ENCODE assay signal across 16 cellular contexts in genomic region chr5:104299998-104300706, GRCh38.
"Had no signal": no experiment of that assay in that cellular context is flagged by ENCODE, and none has a peak within 500 bp of the region (broad histone marks: within the 10 kb centered on the region; RNA-seq: fewer than 3 reads in every experiment).

No MANE protein-coding gene starts in this region.

- H3K9me3 ChIP-seq: heart right ventricle, tibial artery, upper lobe of left lung, vagina had no signal

- H3K4me1 ChIP-seq: heart right ventricle, spleen, tibial artery, upper lobe of left lung, vagina had no signal

- H3K4me3 ChIP-seq: heart right ventricle, spleen, tibial artery, upper lobe of left lung, vagina had no signal

- H3K27me3 ChIP-seq: heart right ventricle, spleen, tibial artery, upper lobe of left lung, vagina had no signal

- ATAC-seq: heart right ventricle; naive thymus-derived CD4-positive, alpha-beta T cell; sciatic nerve; stimulated activated memory B cell treated with anti-CD40 and anti-IgM and Interleukin-4, amounts not matched to agents 10 μg/mL and 1 μg/mL and 100 μg/mL, for 72 hours had no signal

- H3K36me3 ChIP-seq: heart right ventricle, spleen, tibial artery, upper lobe of left lung, vagina had no signal

- H3K27ac ChIP-seq: heart right ventricle, spleen, tibial artery, upper lobe of left lung, vagina had no signal

- DNase-seq: effector CD4-positive, alpha-beta T cell; endodermal cell; heart right ventricle; hypothalamus; kidney glomerular epithelial cell; naive thymus-derived CD4-positive, alpha-beta T cell; nephron progenitor cell; spleen; stimulated activated CD4-positive, alpha-beta T cell treated with anti-CD3 and anti-CD28 coated beads, Interleukin-15, amount 100 ng/mL, for 24 hours; stimulated activated CD4-positive, alpha-beta T cell treated with anti-CD3 and anti-CD28 coated beads, Interleukin-1b, Interleukin-23, amount 100 ng/mL, for 48 hours; stimulated activated CD4-positive, alpha-beta T cell treated with anti-CD3 and anti-CD28 coated beads, Interleukin-4, amount 100 ng/mL, for 24 hours; tibial artery; upper lobe of left lung had no signal
